Comparison of ENCODE assay signal across 1 cellular context in the genomic region with DNA sequence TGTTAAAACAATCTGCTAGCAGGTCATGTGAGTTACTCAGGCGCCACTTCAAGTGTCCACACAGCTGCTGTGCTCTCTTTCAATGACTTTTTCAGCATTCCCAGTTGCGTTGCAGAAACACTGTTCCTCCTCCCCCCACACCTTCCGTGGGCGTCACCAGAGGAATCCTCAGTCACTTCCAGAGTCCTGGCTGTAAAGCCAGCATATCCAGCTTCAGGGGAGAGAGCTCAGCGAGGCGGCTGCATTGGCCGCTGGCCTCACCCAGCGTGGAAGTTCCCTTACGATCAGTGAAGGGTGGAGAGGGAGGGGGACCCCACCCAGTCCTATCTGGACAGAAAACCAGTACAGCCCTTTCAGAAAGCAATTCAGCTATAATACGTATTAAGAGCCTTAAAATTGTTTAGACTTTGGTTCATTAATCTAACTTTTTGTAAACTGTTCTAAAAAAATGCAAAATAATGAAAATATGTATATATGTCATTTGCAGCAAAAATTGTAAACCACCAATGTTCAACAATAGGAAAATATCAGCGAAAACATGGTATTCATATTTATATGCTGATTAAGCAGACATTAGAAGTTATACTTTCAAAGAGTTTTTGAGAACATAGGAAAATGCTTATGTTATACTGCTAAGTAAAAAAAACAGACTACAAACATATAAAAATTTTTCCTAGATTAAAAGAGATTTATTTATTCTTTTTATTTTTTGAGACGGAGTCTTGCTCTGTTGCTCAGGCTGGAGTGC.
TF ChIP-seq lines count a peak whose summit lies in the region.

No MANE protein-coding gene starts in this region.

TF ChIP-seq in GM12878, 131 proteins besides CTCF, POLR2A, EP300 and RAD21:
- TF ChIP-seq JUND (IDR thresholded peaks at IDR 0.05; ENCODE audit: low read depth, low read length) (no peak), CBFB (IDR thresholded peaks at IDR 0.05; ENCODE audit: low read depth) (no peak), MTA3 (IDR thresholded peaks at IDR 0.05; ENCODE audit: borderline replicate concordance, low read length) (no peak), SMARCA5 (IDR thresholded peaks at IDR 0.05) (no peak), MYB (IDR thresholded peaks at IDR 0.05; ENCODE audit: borderline replicate concordance, low read depth, low read length) (no peak), ESRRA (IDR thresholded peaks at IDR 0.05; ENCODE audit: low read length) (no peak), EZH2 (IDR thresholded peaks at IDR 0.05; ENCODE audit: borderline replicate concordance, control insufficient read depth, low read depth, low read length) (no peak), RBBP5 (conservative IDR thresholded peaks at IDR 0.05) (no peak), SREBF1 (IDR thresholded peaks at IDR 0.05; ENCODE audit: low read length) (no peak), STAT1 (conservative IDR thresholded peaks at IDR 0.05) (no peak), YBX1 (IDR thresholded peaks at IDR 0.05) (no peak), SUZ12 (IDR thresholded peaks at IDR 0.05; ENCODE audit: unreplicated experiment) (no peak), ZSCAN29 (IDR thresholded peaks at IDR 0.05) (no peak)
- TF ChIP-seq, protein P1, sequence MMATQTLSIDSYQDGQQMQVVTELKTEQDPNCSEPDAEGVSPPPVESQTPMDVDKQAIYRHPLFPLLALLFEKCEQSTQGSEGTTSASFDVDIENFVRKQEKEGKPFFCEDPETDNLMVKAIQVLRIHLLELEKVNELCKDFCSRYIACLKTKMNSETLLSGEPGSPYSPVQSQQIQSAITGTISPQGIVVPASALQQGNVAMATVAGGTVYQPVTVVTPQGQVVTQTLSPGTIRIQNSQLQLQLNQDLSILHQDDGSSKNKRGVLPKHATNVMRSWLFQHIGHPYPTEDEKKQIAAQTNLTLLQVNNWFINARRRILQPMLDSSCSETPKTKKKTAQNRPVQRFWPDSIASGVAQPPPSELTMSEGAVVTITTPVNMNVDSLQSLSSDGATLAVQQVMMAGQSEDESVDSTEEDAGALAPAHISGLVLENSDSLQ (IDR thresholded peaks at IDR 0.05) = no peak
